Comparison of ENCODE assay signal across 14 cellular contexts in genomic region chr3:45985532-45986302, GRCh38. TPM values are rescaled to one million over a fixed set of nuclear protein-coding genes. Genes with fewer than 3 reads are reported as not detected.
DNase-seq lines count a peak whose midpoint lies in the region; ATAC-seq, FAIRE-seq and TF ChIP-seq lines count a peak whose summit lies in the region.
"Had no signal": no experiment of that assay in that cellular context is flagged by ENCODE, and none has a peak within 500 bp of the region (broad histone marks: within the 10 kb centered on the region; RNA-seq: fewer than 3 reads in every experiment).

No MANE protein-coding gene starts in this region.

- intact Hi-C loops in pancreas (cut with DNase I) = no loop called here
- intact Hi-C loops in OCI-LY7 (cut with micrococcal nuclease; ENCODE audit: unreplicated experiment) = no loop called here

- ATAC-seq in T-helper 17 cell (no peak), pancreas (peak; percentile 6 to 19 (median 10)), GM21515 (IDR thresholded peaks at IDR 0.05; ENCODE audit: unreplicated experiment) (no peak), GM19351 (IDR thresholded peaks at IDR 0.05; ENCODE audit: unreplicated experiment) (no peak)
- ATAC-seq: activated naive CD8-positive, alpha-beta T cell treated with anti-CD3 and anti-CD28 coated beads, Interleukin-2, amount 50 U/mL, for 24 hours had no signal

- WGBS in pancreas, 2 donors = 49 to 51% methylated on average over 13 of the region's 13 CpGs

- peaks cover 35% of the 10 kb centered on the region for H3K79me2 ChIP-seq in ACC112 (ENCODE audit: control insufficient read depth, insufficient read depth, low read length, unreplicated experiment)
- no peaks in the 10 kb centered on the region for H3K79me2 ChIP-seq in OCI-LY7 (ENCODE audit: insufficient read depth, low read depth, low read length)

- no peak overlapping the region for H3K4me3 Mint-ChIP-seq in T-helper 17 cell
- H3K4me3 Mint-ChIP-seq: activated naive CD8-positive, alpha-beta T cell treated with anti-CD3 and anti-CD28 coated beads, Interleukin-2, amount 50 U/mL, for 24 hours; nephron had no signal

- H3K4me3 ChIP-seq in ACC112 (ENCODE audit: low read depth, low read length) = no peak overlapping the region
- H3K4me3 ChIP-seq in fibroblast of villous mesenchyme (ENCODE audit: low read depth, low read length) = no peak overlapping the region
- no peak overlapping the region for H3K4me3 ChIP-seq in pancreas
- no peak overlapping the region for H3K4me3 ChIP-seq in OCI-LY7 (ENCODE audit: low read depth, low read length, poor library complexity, severe bottlenecking)
- H3K4me3 ChIP-seq: SJCRH30 had no signal

- H3K4me2 ChIP-seq in OCI-LY7 (ENCODE audit: low read length) = no peak overlapping the region

- 0 out of 2 replicates have a peak, but pooled peaks cover 7% of the 10 kb centered on the region for H3K36me3 ChIP-seq in ACC112 (ENCODE audit: insufficient read depth, low read length)
- peaks cover 0 to 16% (median 0%) of the 10 kb centered on the region in 3 donors for H3K36me3 ChIP-seq in pancreas
- H3K36me3 ChIP-seq in OCI-LY7 (ENCODE audit: insufficient read depth, low read length) = peaks cover 42% of the 10 kb centered on the region
- H3K36me3 ChIP-seq: BE2C, SJCRH30 had no signal

- peak overlapping the region; percentile 91 for H3K27ac Mint-ChIP-seq in T-helper 17 cell
- H3K27ac Mint-ChIP-seq: activated naive CD8-positive, alpha-beta T cell treated with anti-CD3 and anti-CD28 coated beads, Interleukin-2, amount 50 U/mL, for 24 hours had no signal

- H3K4me1 Mint-ChIP-seq in T-helper 17 cell = peaks cover 46% of the 10 kb centered on the region

- H3K27me3 ChIP-seq in ACC112 (ENCODE audit: insufficient read depth, low read length) = no peaks in the 10 kb centered on the region
- no peaks in the 10 kb centered on the region for H3K27me3 ChIP-seq in pancreas
- H3K27me3 ChIP-seq: BE2C, SJCRH30 had no signal

- H3K4me1 ChIP-seq in ACC112 (ENCODE audit: control insufficient read depth, insufficient read depth, low read length, unreplicated experiment) = peaks cover 57% of the 10 kb centered on the region
- peaks cover 51 to 67% (median 55%) of the 10 kb centered on the region in 3 donors for H3K4me1 ChIP-seq in pancreas
- no peaks in the 10 kb centered on the region for H3K4me1 ChIP-seq in OCI-LY7 (ENCODE audit: insufficient read depth, low read length, poor library complexity, severe bottlenecking)
- H3K4me1 ChIP-seq: BE2C, SJCRH30 had no signal

- H3K9me2 ChIP-seq in OCI-LY7 (ENCODE audit: insufficient read depth, low read length) = no peaks in the 10 kb centered on the region

- no peaks in the 10 kb centered on the region; the same call in 1 of the 2 replicates for H4K20me1 ChIP-seq in OCI-LY7 (ENCODE audit: insufficient read depth, low read length)

- no peaks in the 10 kb centered on the region for H3K27me3 Mint-ChIP-seq in T-helper 17 cell
- H3K27me3 Mint-ChIP-seq: activated naive CD8-positive, alpha-beta T cell treated with anti-CD3 and anti-CD28 coated beads, Interleukin-2, amount 50 U/mL, for 24 hours had no signal

- FAIRE-seq in pancreas (lab: Jason Lieb, UNC) = no peak

- H3K9me3 ChIP-seq in T-helper 17 cell (ENCODE audit: control insufficient read depth, low read length, poor library complexity, severe bottlenecking) = no peaks in the 10 kb centered on the region
- no peaks in the 10 kb centered on the region for H3K9me3 ChIP-seq in pancreas
- no peaks in the 10 kb centered on the region for H3K9me3 ChIP-seq in OCI-LY7 (ENCODE audit: low read length)
- H3K9me3 ChIP-seq: BE2C, SJCRH30 had no signal

- TF ChIP-seq CTCF in fibroblast of villous mesenchyme (IDR thresholded peaks at IDR 0.05; ENCODE audit: insufficient read depth, low read depth, low read length) (no peak), pancreas (IDR thresholded peaks at IDR 0.05) (no peak), OCI-LY7 (conservative IDR thresholded peaks at IDR 0.05; ENCODE audit: low read length) (no peak)

- BruUV-seq in OCI-LY7 (replicated peaks; lab: Mats Ljungman, UMichigan) = no TSS peak

- no peaks in the 10 kb centered on the region for H3K36me3 Mint-ChIP-seq in T-helper 17 cell (ENCODE audit: low read depth)

- CTCF ChIA-PET in OCI-LY7 (lab: Charles Lee; ENCODE audit: unreplicated experiment) = no interaction called here
- CTCF ChIA-PET in HEK293T (lab: Yijun Ruan, JAX) = no interaction called here

- DNase-seq in T-helper 17 cell (no peak), fibroblast of villous mesenchyme (ENCODE audit: low read depth) (peak; percentile 76), pancreas (peak in 1 of 6 donors; percentile 40), OCI-LY7 (ENCODE audit: low spot score) (no peak), HEK293T (ENCODE audit: extremely low spot score) (no peak)
- DNase-seq: activated CD4-positive, alpha-beta T cell treated with anti-CD3 and anti-CD28 coated beads, Interleukin-2, amount 50 U/mL, for 1 hour; activated naive CD8-positive, alpha-beta T cell treated with anti-CD3 and anti-CD28 coated beads, Interleukin-2, amount 50 U/mL, for 24 hours; BE2C; foreskin melanocyte; SJCRH30 had no signal

- H3K27ac ChIP-seq in ACC112 (ENCODE audit: low read depth, low read length) (peak overlapping the region; percentile 83), pancreas (peak overlapping the region; percentile 12 to 94 (median 80)), OCI-LY7 (ENCODE audit: low read depth, low read length, poor library complexity, severe bottlenecking) (no peak overlapping the region)
- H3K27ac ChIP-seq: SJCRH30 had no signal

- H2AFZ ChIP-seq in ACC112 (ENCODE audit: low read length, unreplicated experiment) (peak overlapping the region; percentile 39), OCI-LY7 (ENCODE audit: low read length) (no peak overlapping the region)

- POLR2A ChIA-PET in OCI-LY7 (lab: Charles Lee) = no interaction called here
- POLR2A ChIA-PET in HEK293T (lab: Yijun Ruan, JAX) = no interaction called here

TF ChIP-seq in HEK293T, 16 proteins besides CTCF, POLR2A, EP300 and RAD21:
- TF ChIP-seq PKNOX1 (IDR thresholded peaks at IDR 0.05) (no peak), FOXM1 (IDR thresholded peaks at IDR 0.05; ENCODE audit: borderline replicate concordance) (no peak), BHLHE40 (IDR thresholded peaks at IDR 0.05; ENCODE audit: borderline replicate concordance) (no peak), FOXA1 (IDR thresholded peaks at IDR 0.05) (no peak), SUZ12 (IDR thresholded peaks at IDR 0.05) (no peak), TARDBP (IDR thresholded peaks at IDR 0.05) (no peak), CTBP1 (IDR thresholded peaks at IDR 0.05; ENCODE audit: borderline replicate concordance) (no peak), SP1 (IDR thresholded peaks at IDR 0.05) (no peak), HDGF (IDR thresholded peaks at IDR 0.05; ENCODE audit: borderline replicate concordance) (no peak), L3MBTL2 (conservative IDR thresholded peaks at IDR 0.05) (no peak)

RNA-seq across cellular contexts. Expression of gene FYCO1, which starts 9.9 kb away (rescaled TPM):
- total RNA-seq in T-helper 17 cell (10 to 100 TPM; 27.3 to 32.6 TPM), fibroblast of villous mesenchyme (20.6 and 23.7 TPM in 2 replicates), pancreas (10 to 100 TPM; 13.0 to 25.1 (median 17.2) TPM), OCI-LY7 (2022) (15.2 and 15.9 TPM in 2 replicates)
- polyA plus RNA-seq in pancreas = 10 to 100 TPM in 1 of 2 donors, 1 to 10 TPM in 1; 9.3 to 10.3 TPM
- total RNA-seq in OCI-LY7 (2014; rRNA removed; shearing (Covaris generic)) = 7.0 and 9.4 TPM in 2 replicates

RNA-seq across cellular contexts. Expression of gene XCR1, which starts 41.6 kb away (rescaled TPM):
- total RNA-seq in T-helper 17 cell = under 1 TPM in 1 of 2 donors, not detected in 1; 0.08 TPM
- not detected in 2 replicates for total RNA-seq in fibroblast of villous mesenchyme
- under 1 TPM in 4 of 6 donors, not detected in 2; 0.04 to 0.31 (median 0.20) TPM for total RNA-seq in pancreas
- polyA plus RNA-seq in pancreas = not detected
- not detected in 2 replicates for total RNA-seq in OCI-LY7 (2014; rRNA removed; shearing (Covaris generic))
- not detected in 2 replicates for total RNA-seq in OCI-LY7 (2022)
- total RNA-seq: SJCRH30 had no signal

RNA-seq across cellular contexts. Expression of gene CXCR6, which starts 42.5 kb away (rescaled TPM):
- total RNA-seq in T-helper 17 cell = 1 to 10 TPM; 2.0 to 4.4 TPM
- total RNA-seq in fibroblast of villous mesenchyme = under 0.01 TPM in 2 replicates
- total RNA-seq in pancreas = under 1 TPM in 5 of 6 donors, not detected in 1; 0.08 to 0.89 (median 0.72) TPM
- polyA plus RNA-seq in pancreas = under 1 TPM; 0.23 to 0.35 TPM
- not detected in 2 replicates for total RNA-seq in OCI-LY7 (2014; rRNA removed; shearing (Covaris generic))
- total RNA-seq in OCI-LY7 (2022) = not detected in 2 replicates
- total RNA-seq: SJCRH30 had no signal

Comparison
In these comparisons a context has a peak if more than half of its experiments do, and no peak if none do; other contexts are left out.
1. ATAC-seq: peak in pancreas (4 of 4); none in T-helper 17 cell (single experiment), GM21515 (single experiment) and GM19351 (single experiment).